Comparison of ENCODE assay signal across 1 cellular context in genomic region chr19:45405435-45406164, GRCh38.
A peak's percentile ranks its signal among the peaks of the same experiment; 100 is the strongest.
TF ChIP-seq lines count a peak whose summit lies in the region.

No MANE protein-coding gene starts in this region.

TF ChIP-seq in GM12878, 131 proteins besides CTCF, POLR2A, EP300 and RAD21 (continued from another document):
- TF ChIP-seq ZBTB11 (CRISPR knock-in tag; IDR thresholded peaks at IDR 0.05) = no peak
- TF ChIP-seq CHD2 (IDR thresholded peaks at IDR 0.05; ENCODE audit: borderline replicate concordance, low read depth, low read length) = no peak
- TF ChIP-seq HDAC6 (IDR thresholded peaks at IDR 0.05; ENCODE audit: unreplicated experiment) = no peak
- TF ChIP-seq IKZF1 (conservative IDR thresholded peaks at IDR 0.05) = peak; percentile 98
- TF ChIP-seq CHD4 (IDR thresholded peaks at IDR 0.05) = no peak
- TF ChIP-seq, protein P1, sequence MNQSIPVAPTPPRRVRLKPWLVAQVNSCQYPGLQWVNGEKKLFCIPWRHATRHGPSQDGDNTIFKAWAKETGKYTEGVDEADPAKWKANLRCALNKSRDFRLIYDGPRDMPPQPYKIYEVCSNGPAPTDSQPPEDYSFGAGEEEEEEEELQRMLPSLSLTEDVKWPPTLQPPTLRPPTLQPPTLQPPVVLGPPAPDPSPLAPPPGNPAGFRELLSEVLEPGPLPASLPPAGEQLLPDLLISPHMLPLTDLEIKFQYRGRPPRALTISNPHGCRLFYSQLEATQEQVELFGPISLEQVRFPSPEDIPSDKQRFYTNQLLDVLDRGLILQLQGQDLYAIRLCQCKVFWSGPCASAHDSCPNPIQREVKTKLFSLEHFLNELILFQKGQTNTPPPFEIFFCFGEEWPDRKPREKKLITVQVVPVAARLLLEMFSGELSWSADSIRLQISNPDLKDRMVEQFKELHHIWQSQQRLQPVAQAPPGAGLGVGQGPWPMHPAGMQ (IDR thresholded peaks at IDR 0.05; ENCODE audit: borderline replicate concordance) = no peak
- peak; percentile 34; the same call in 1 of the 2 replicates for TF ChIP-seq RAD51 (IDR thresholded peaks at IDR 0.05)
- peak; percentile 71 for TF ChIP-seq CREB1 (IDR thresholded peaks at IDR 0.05; ENCODE audit: low read depth)
- TF ChIP-seq IKZF2 (IDR thresholded peaks at IDR 0.05) = peak; percentile 82 to 84
- no peak for TF ChIP-seq NFYA (IDR thresholded peaks at IDR 0.05; ENCODE audit: borderline replicate concordance, low read depth, low read length)
- TF ChIP-seq, protein P2, sequence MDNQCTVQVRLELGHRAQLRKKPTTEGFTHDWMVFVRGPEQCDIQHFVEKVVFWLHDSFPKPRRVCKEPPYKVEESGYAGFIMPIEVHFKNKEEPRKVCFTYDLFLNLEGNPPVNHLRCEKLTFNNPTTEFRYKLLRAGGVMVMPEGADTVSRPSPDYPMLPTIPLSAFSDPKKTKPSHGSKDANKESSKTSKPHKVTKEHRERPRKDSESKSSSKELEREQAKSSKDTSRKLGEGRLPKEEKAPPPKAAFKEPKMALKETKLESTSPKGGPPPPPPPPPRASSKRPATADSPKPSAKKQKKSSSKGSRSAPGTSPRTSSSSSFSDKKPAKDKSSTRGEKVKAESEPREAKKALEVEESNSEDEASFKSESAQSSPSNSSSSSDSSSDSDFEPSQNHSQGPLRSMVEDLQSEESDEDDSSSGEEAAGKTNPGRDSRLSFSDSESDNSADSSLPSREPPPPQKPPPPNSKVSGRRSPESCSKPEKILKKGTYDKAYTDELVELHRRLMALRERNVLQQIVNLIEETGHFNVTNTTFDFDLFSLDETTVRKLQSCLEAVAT (IDR thresholded peaks at IDR 0.05) = no peak
- no peak for TF ChIP-seq SUPT20H (IDR thresholded peaks at IDR 0.05; ENCODE audit: borderline replicate concordance, control insufficient read depth, low read depth, low read length)
- TF ChIP-seq, protein P3, sequence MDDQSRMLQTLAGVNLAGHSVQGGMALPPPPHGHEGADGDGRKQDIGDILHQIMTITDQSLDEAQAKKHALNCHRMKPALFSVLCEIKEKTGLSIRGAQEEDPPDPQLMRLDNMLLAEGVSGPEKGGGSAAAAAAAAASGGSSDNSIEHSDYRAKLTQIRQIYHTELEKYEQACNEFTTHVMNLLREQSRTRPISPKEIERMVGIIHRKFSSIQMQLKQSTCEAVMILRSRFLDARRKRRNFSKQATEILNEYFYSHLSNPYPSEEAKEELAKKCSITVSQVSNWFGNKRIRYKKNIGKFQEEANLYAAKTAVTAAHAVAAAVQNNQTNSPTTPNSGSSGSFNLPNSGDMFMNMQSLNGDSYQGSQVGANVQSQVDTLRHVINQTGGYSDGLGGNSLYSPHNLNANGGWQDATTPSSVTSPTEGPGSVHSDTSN (IDR thresholded peaks at IDR 0.05; ENCODE audit: insufficient replicate concordance, low read depth, low read length) = no peak
- no peak for TF ChIP-seq NFXL1 (IDR thresholded peaks at IDR 0.05; ENCODE audit: borderline replicate concordance)
- TF ChIP-seq IRF4 (IDR thresholded peaks at IDR 0.05; ENCODE audit: low read depth, low read length) = no peak
- TF ChIP-seq TCF3 (IDR thresholded peaks at IDR 0.05; ENCODE audit: borderline replicate concordance, insufficient read depth, low read depth, low read length) = no peak
- no peak for TF ChIP-seq SREBF2 (IDR thresholded peaks at IDR 0.05; ENCODE audit: low read length)
- TF ChIP-seq, protein P4, sequence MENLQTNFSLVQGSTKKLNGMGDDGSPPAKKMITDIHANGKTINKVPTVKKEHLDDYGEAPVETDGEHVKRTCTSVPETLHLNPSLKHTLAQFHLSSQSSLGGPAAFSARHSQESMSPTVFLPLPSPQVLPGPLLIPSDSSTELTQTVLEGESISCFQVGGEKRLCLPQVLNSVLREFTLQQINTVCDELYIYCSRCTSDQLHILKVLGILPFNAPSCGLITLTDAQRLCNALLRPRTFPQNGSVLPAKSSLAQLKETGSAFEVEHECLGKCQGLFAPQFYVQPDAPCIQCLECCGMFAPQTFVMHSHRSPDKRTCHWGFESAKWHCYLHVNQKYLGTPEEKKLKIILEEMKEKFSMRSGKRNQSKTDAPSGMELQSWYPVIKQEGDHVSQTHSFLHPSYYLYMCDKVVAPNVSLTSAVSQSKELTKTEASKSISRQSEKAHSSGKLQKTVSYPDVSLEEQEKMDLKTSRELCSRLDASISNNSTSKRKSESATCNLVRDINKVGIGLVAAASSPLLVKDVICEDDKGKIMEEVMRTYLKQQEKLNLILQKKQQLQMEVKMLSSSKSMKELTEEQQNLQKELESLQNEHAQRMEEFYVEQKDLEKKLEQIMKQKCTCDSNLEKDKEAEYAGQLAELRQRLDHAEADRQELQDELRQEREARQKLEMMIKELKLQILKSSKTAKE (IDR thresholded peaks at IDR 0.05; ENCODE audit: low read depth, poor library complexity, severe bottlenecking) = peak; percentile 95
- TF ChIP-seq GABPA (IDR thresholded peaks at IDR 0.05; ENCODE audit: low read depth) = peak; percentile 45; the same call in 1 of the 2 replicates
- no peak for TF ChIP-seq MEF2A (IDR thresholded peaks at IDR 0.05; ENCODE audit: insufficient read depth, low read depth, low read length)
- TF ChIP-seq MYC (IDR thresholded peaks at IDR 0.05; ENCODE audit: insufficient read depth, insufficient read length, insufficient replicate concordance, low read length, severe bottlenecking) = peak; percentile 69
- TF ChIP-seq SIN3A (IDR thresholded peaks at IDR 0.05; ENCODE audit: low read depth, low read length) = no peak
